Comparison of ENCODE assay signal across 8 cellular contexts in genomic region chrX:106612403-106612789, GRCh38. TPM values are rescaled to one million over a fixed set of nuclear protein-coding genes. Genes with fewer than 3 reads are reported as not detected.
DNase-seq lines count a peak whose midpoint lies in the region; ATAC-seq lines count a peak whose summit lies in the region.

No MANE protein-coding gene starts in this region.

- H3K27ac ChIP-seq in CD4-positive, alpha-beta memory T cell (ENCODE audit: low read depth, low read length): peak overlapping the region; percentile 81
- no peak overlapping the region for H3K27ac ChIP-seq in thymus (ENCODE audit: low read depth)

- H3K4me3 ChIP-seq in CD4-positive, alpha-beta memory T cell (ENCODE audit: low read length in 2 of 2): peak overlapping the region; percentile 66 to 73
- H3K4me3 ChIP-seq in thymus (ENCODE audit: low read length): peak overlapping the region; percentile 51

- peak overlapping the region; percentile 92 to 99 (median 95) for H3K27ac Mint-ChIP-seq in CD4-positive, alpha-beta memory T cell

- peaks cover 0 to 3% (median 0%) of the 10 kb centered on the region in 8 donors for H3K9me3 Mint-ChIP-seq in CD4-positive, alpha-beta memory T cell

- POLR2A ChIA-PET in CD4-positive, alpha-beta memory T cell (lab: Charles Lee; ENCODE audit: partially characterized antibody): interaction anchor here (0.7 to 1.1 kb wide), 2 partner anchors 128 to 1016 kb away, joined by 3 read pairs; partner anchors contain the start of gene PRPS1

- WGBS in thymus: 3% methylated on average over 10 of the region's 10 CpGs

- peaks cover 14 to 40% (median 29%) of the 10 kb centered on the region in 4 donors for H3K4me1 Mint-ChIP-seq in CD4-positive, alpha-beta memory T cell

- H3K4me3 Mint-ChIP-seq in CD4-positive, alpha-beta memory T cell: peak overlapping the region; percentile 84 to 96 (median 93)

- ATAC-seq in GM19438 (IDR thresholded peaks at IDR 0.05; ENCODE audit: low read depth, unreplicated experiment): peak; percentile 37
- peak; percentile 18 for ATAC-seq in HG03457 (IDR thresholded peaks at IDR 0.05; ENCODE audit: unreplicated experiment)

- DNase-seq in CD4-positive, alpha-beta memory T cell: peak in 2 of 5 donors; percentile 1 to 12
- DNase-seq in astrocyte of the hippocampus (ENCODE audit: low read depth, low spot score) (peak; percentile 5), kidney tubule cell (ENCODE audit: low spot score) (peak; percentile 33), epidermal melanocyte (ENCODE audit: insufficient read length, low spot score) (no peak)
- no peak for DNase-seq in activated CD4-positive, CD25-positive, alpha-beta regulatory T cell (lab: John Stamatoyannopoulos, UW)

- no peaks in the 10 kb centered on the region for H3K27me3 ChIP-seq in CD4-positive, alpha-beta memory T cell (ENCODE audit: insufficient read depth, low read length)
- H3K27me3 ChIP-seq in thymus (ENCODE audit: control insufficient read depth, insufficient read depth): no peaks in the 10 kb centered on the region

- no peaks in the 10 kb centered on the region for H3K27me3 Mint-ChIP-seq in CD4-positive, alpha-beta memory T cell

- intact Hi-C loops in CD4-positive, alpha-beta memory T cell (cut with micrococcal nuclease): loop anchor here (5.0 to 10.0 kb wide), 2 partner anchors 128 to 190 kb away; partner anchors contain the start of gene TBC1D8B

- peaks cover 25% of the 10 kb centered on the region for H3K4me1 ChIP-seq in CD4-positive, alpha-beta memory T cell (ENCODE audit: insufficient read depth, low read length)
- H3K4me1 ChIP-seq in thymus (ENCODE audit: control insufficient read depth, insufficient read depth, low read length): no peaks in the 10 kb centered on the region

- CTCF ChIA-PET in CD4-positive, alpha-beta memory T cell (lab: Charles Lee; ENCODE audit: partially characterized antibody): interaction anchor here (1.2 kb wide), 1 partner anchor 131 kb away, joined by 4 read pairs; no protein-coding TSS in a partner anchor

- H3K36me3 Mint-ChIP-seq in CD4-positive, alpha-beta memory T cell: peaks cover 0 to 3% of the 10 kb centered on the region in 2 donors

- H3K9me3 ChIP-seq in CD4-positive, alpha-beta memory T cell (ENCODE audit: control insufficient read depth in 1 of 2, low read length in 2 of 2): no peaks in the 10 kb centered on the region
- no peaks in the 10 kb centered on the region for H3K9me3 ChIP-seq in thymus (ENCODE audit: control insufficient read depth)

- no peaks in the 10 kb centered on the region for H3K36me3 ChIP-seq in CD4-positive, alpha-beta memory T cell (ENCODE audit: insufficient read depth, low read length)
- H3K36me3 ChIP-seq in thymus (ENCODE audit: control insufficient read depth, insufficient read depth): no peaks in the 10 kb centered on the region

RNA-seq across cellular contexts. Expression of gene RADX, which starts 0.6 kb away (rescaled TPM):
- total RNA-seq in CD4-positive, alpha-beta memory T cell: 10 to 100 TPM; 15.6 to 16.2 TPM
- 1 to 10 TPM; 2.4 to 5.2 TPM for polyA plus RNA-seq in CD4-positive, alpha-beta memory T cell
- polyA plus RNA-seq in thymus: 7.6 TPM

Comparison
In these comparisons a context has a peak if more than half of its experiments do, and no peak if none do; other contexts are left out.
1. DNase-seq: peak in astrocyte of the hippocampus (single experiment) and kidney tubule cell (single experiment); none in activated CD4-positive, CD25-positive, alpha-beta regulatory T cell (0 of 4) and epidermal melanocyte (single experiment).